ENCODE assay signal across 26 cellular contexts in the genomic region with DNA sequence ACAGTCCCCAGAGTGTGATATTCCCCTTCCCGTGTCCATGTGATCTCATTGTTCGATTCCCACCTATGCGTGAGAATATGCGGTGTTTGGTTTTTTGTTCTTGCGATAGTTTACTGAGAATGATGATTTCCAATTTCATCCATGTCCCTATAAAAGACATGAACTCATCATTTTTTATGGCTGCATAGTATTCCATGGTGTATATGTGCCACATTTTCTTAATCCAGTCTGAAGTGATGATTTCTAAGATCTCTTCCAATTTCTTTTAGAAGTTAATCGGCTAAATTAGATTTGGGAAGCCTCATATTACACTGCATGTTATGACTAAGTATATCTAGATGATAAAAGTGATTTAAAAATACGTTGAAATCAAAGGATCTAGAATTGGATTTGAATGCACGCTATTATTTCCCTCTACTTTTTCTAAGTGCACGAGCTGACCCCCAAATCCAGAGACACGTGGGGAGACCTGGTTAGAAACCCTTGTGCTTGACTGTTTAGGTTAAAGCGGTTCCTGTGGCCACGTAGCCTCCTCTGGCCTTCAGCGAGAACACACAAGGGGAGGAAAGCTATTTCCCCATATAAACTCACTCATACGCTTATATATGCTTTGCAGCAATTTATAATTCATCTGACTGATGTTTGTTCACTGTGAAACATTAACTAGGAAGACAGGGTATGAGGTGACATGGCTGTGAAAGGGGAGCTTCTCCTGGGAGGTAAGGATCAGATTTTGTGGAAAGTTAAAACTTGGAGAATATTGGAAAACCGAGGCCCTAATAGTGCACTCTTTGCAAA.
"Had no signal": no experiment of that assay in that cellular context is flagged by ENCODE, and none has a peak within 500 bp of the region (broad histone marks: within the 10 kb centered on the region; RNA-seq: fewer than 3 reads in every experiment).

No MANE protein-coding gene starts in this region.

- H3K27ac ChIP-seq: colonic mucosa, epithelial cell of prostate, gastrocnemius medialis, left lung, pancreas, right lobe of liver, stomach, thyroid gland had no signal

- H3K36me3 ChIP-seq: colonic mucosa, right lobe of liver, thyroid gland had no signal

- ATAC-seq: esophagus mucosa; gastrocnemius medialis; left lung; naive thymus-derived CD4-positive, alpha-beta T cell; right lobe of liver; stimulated activated effector memory CD8-positive, alpha-beta T cell treated with anti-CD3 and anti-CD28 coated beads, Interleukin-12 subunit alpha, Interleukin-12 subunit beta, amount 100 ng/mL, for 72 hours had no signal

- FAIRE-seq: kidney, pancreas, urothelium cell line had no signal

- DNase-seq: colonic mucosa; effector CD8-positive, alpha-beta T cell; endodermal cell; foreskin fibroblast; gastrocnemius medialis; head of caudate nucleus; kidney; left lung; mesenchymal stem cell; naive thymus-derived CD4-positive, alpha-beta T cell; occipital lobe; pancreas; retina; right lobe of liver; stimulated activated CD4-positive, alpha-beta T cell treated with anti-CD3 and anti-CD28 coated beads, Interleukin-12 subunit alpha, Interleukin-12 subunit beta, amount 100 ng/mL, for 4 hours; stimulated activated CD4-positive, alpha-beta T cell treated with anti-CD3 and anti-CD28 coated beads, Interleukin-1b, Interleukin-23, amount 100 ng/mL, for 48 hours; stimulated activated CD4-positive, alpha-beta T cell treated with anti-CD3 and anti-CD28 coated beads, Interleukin-4, amount 100 ng/mL, for 1 hour; stimulated activated naive CD4-positive, alpha-beta T cell treated with Interleukin-2 at 50 U/mL for 16 hours; stomach; thyroid gland; trophoblast cell had no signal

- H3K9me3 ChIP-seq: colonic mucosa, gastrocnemius medialis, pancreas, right lobe of liver, stomach, thyroid gland had no signal

- H3K27me3 ChIP-seq: colonic mucosa, gastrocnemius medialis, left lung, pancreas, right lobe of liver, stomach, thyroid gland had no signal

- H3K4me1 ChIP-seq: colonic mucosa, gastrocnemius medialis, left lung, pancreas, right lobe of liver, thyroid gland had no signal

- H3K4me3 ChIP-seq: colonic mucosa, gastrocnemius medialis, left lung, pancreas, right lobe of liver, smooth muscle cell, stomach, thyroid gland had no signal
